Comparison of ENCODE assay signal across 29 cellular contexts in genomic region chr5:30659417-30659816, GRCh38.
"Had no signal": no experiment of that assay in that cellular context is flagged by ENCODE, and none has a peak within 500 bp of the region (broad histone marks: within the 10 kb centered on the region; RNA-seq: fewer than 3 reads in every experiment).

No MANE protein-coding gene starts in this region.

- H3K4me1 ChIP-seq: stomach, suprapubic skin, testis, thyroid gland, tibial artery, tibial nerve, transverse colon, upper lobe of left lung, upper lobe of right lung, uterus, vagina had no signal

- ATAC-seq: stimulated activated effector memory CD8-positive, alpha-beta T cell treated with anti-CD3 and anti-CD28 coated beads, Interleukin-12 subunit alpha, Interleukin-12 subunit beta, amount 100 ng/mL, for 72 hours; stimulated activated memory B cell treated with anti-CD40 and anti-IgM and Interleukin-4, amounts not matched to agents 10 μg/mL and 1 μg/mL and 100 μg/mL, for 72 hours; stimulated activated naive B cell treated with anti-CD40 and anti-IgM and Interleukin-4, amounts not matched to agents 10 μg/mL and 1 μg/mL and 100 μg/mL, for 72 hours; stimulated activated naive CD8-positive, alpha-beta T cell treated with anti-CD3 and anti-CD28 coated beads, Interleukin-15, amount 100 ng/mL, for 72 hours; stimulated activated naive CD8-positive, alpha-beta T cell treated with anti-CD3 and anti-CD28 coated beads, Interleukin-15, Interleukin-2, amounts not matched to agents 100 U/mL and 50 U/mL, for 24 hours; upper lobe of right lung had no signal

- H3K36me3 Mint-ChIP-seq: stimulated activated effector memory CD8-positive, alpha-beta T cell treated with anti-CD3 and anti-CD28 coated beads, Interleukin-12 subunit alpha, Interleukin-12 subunit beta, amount 100 ng/mL, for 72 hours; stimulated activated memory B cell treated with anti-CD40 and anti-IgM and Interleukin-4, amounts not matched to agents 10 μg/mL and 1 μg/mL and 100 μg/mL, for 72 hours; stimulated activated naive B cell treated with anti-CD40 and anti-IgM and Interleukin-4, amounts not matched to agents 10 μg/mL and 1 μg/mL and 100 μg/mL, for 72 hours; type B pancreatic cell had no signal

- H3K9me3 ChIP-seq: stomach, suprapubic skin, testis, thoracic aorta, thyroid gland, tibial artery, tibial nerve, upper lobe of left lung, upper lobe of right lung, uterus, vagina had no signal

- FAIRE-seq: urothelium cell line had no signal

- H3K27ac Mint-ChIP-seq: stimulated activated effector memory CD8-positive, alpha-beta T cell treated with anti-CD3 and anti-CD28 coated beads, Interleukin-12 subunit alpha, Interleukin-12 subunit beta, amount 100 ng/mL, for 72 hours; stimulated activated memory B cell treated with anti-CD40 and anti-IgM and Interleukin-4, amounts not matched to agents 10 μg/mL and 1 μg/mL and 100 μg/mL, for 72 hours; stimulated activated naive B cell treated with anti-CD40 and anti-IgM and Interleukin-4, amounts not matched to agents 10 μg/mL and 1 μg/mL and 100 μg/mL, for 72 hours; stimulated activated naive CD8-positive, alpha-beta T cell treated with anti-CD3 and anti-CD28 coated beads, Interleukin-15, amount 100 ng/mL, for 72 hours; stimulated activated naive CD8-positive, alpha-beta T cell treated with anti-CD3 and anti-CD28 coated beads, Interleukin-15, Interleukin-2, amounts not matched to agents 100 ng/mL and 50 ng/mL, for 24 hours; type B pancreatic cell had no signal

- H3K27me3 Mint-ChIP-seq: stimulated activated memory B cell treated with anti-CD40 and anti-IgM and Interleukin-4, amounts not matched to agents 10 μg/mL and 1 μg/mL and 100 μg/mL, for 72 hours; stimulated activated naive B cell treated with anti-CD40 and anti-IgM and Interleukin-4, amounts not matched to agents 10 μg/mL and 1 μg/mL and 100 μg/mL, for 72 hours; stimulated activated naive CD8-positive, alpha-beta T cell treated with anti-CD3 and anti-CD28 coated beads, Interleukin-15, amount 100 ng/mL, for 72 hours; stimulated activated naive CD8-positive, alpha-beta T cell treated with anti-CD3 and anti-CD28 coated beads, Interleukin-15, Interleukin-2, amounts not matched to agents 100 ng/mL and 50 ng/mL, for 24 hours had no signal

- H3K27ac ChIP-seq: stomach, suprapubic skin, testis, thoracic aorta, thyroid gland, tibial artery, tibial nerve, transverse colon, upper lobe of left lung, upper lobe of right lung, uterus, vagina had no signal

- H3K4me1 Mint-ChIP-seq: stimulated activated effector memory CD8-positive, alpha-beta T cell treated with anti-CD3 and anti-CD28 coated beads, Interleukin-12 subunit alpha, Interleukin-12 subunit beta, amount 100 ng/mL, for 72 hours; stimulated activated memory B cell treated with anti-CD40 and anti-IgM and Interleukin-4, amounts not matched to agents 10 μg/mL and 1 μg/mL and 100 μg/mL, for 72 hours; stimulated activated naive B cell treated with anti-CD40 and anti-IgM and Interleukin-4, amounts not matched to agents 10 μg/mL and 1 μg/mL and 100 μg/mL, for 72 hours; stimulated activated naive CD8-positive, alpha-beta T cell treated with anti-CD3 and anti-CD28 coated beads, Interleukin-15, amount 100 ng/mL, for 72 hours had no signal

- H3K36me3 ChIP-seq: stomach, suprapubic skin, thoracic aorta, thyroid gland, tibial artery, tibial nerve, transverse colon, upper lobe of left lung, upper lobe of right lung, uterus, vagina had no signal

- DNase-seq: stimulated activated CD4-positive, alpha-beta T cell treated with anti-CD3 and anti-CD28 coated beads, Interleukin-2, amount 100 ng/mL, for 48 hours; stimulated activated CD4-positive, alpha-beta T cell treated with anti-CD3 and anti-CD28 coated beads, Interleukin-4, amount 100 ng/mL, for 1 hour; stimulated activated CD4-positive, alpha-beta T cell treated with anti-CD3 and anti-CD28 coated beads, Interleukin-4, amount 100 ng/mL, for 24 hours; stimulated activated CD4-positive, alpha-beta T cell treated with anti-CD3 and anti-CD28 coated beads, Interleukin-4, amount 100 ng/mL, for 4 hours; stimulated activated CD8-positive, alpha-beta memory T cell treated with anti-CD3 and anti-CD28 coated beads, Interleukin-4, amount 100 ng/mL, for 48 hours; stimulated activated naive B cell treated with anti-CD40 and anti-IgM and Interleukin-4, amounts not matched to agents 10 μg/mL and 1 μg/mL and 100 μg/mL, for 72 hours; stimulated activated naive CD4-positive, alpha-beta T cell; stimulated activated naive CD4-positive, alpha-beta T cell treated with Interleukin-2 at 50 U/mL for 16 hours; stimulated activated naive CD8-positive, alpha-beta T cell treated with anti-CD3 and anti-CD28 coated beads, Interleukin-15, amount 100 ng/mL, for 72 hours; stimulated activated naive CD8-positive, alpha-beta T cell treated with anti-CD3 and anti-CD28 coated beads, Interleukin-15, Interleukin-2, amounts not matched to agents 100 U/mL and 50 U/mL, for 24 hours; stomach; substantia nigra; testis; thyroid gland; tibial artery; transverse colon; trophoblast cell; upper lobe of left lung; upper lobe of right lung; uterus had no signal

- H3K27me3 ChIP-seq: stomach, suprapubic skin, testis, thyroid gland, tibial artery, tibial nerve, transverse colon, upper lobe of left lung, upper lobe of right lung, uterus, vagina had no signal

- H3K4me3 ChIP-seq: stomach, suprapubic skin, testis, thoracic aorta, thyroid gland, tibial artery, tibial nerve, transverse colon, upper lobe of left lung, upper lobe of right lung, uterus, vagina had no signal

- H3K4me3 Mint-ChIP-seq: stimulated activated effector memory CD8-positive, alpha-beta T cell treated with anti-CD3 and anti-CD28 coated beads, Interleukin-12 subunit alpha, Interleukin-12 subunit beta, amount 100 ng/mL, for 72 hours; stimulated activated memory B cell treated with anti-CD40 and anti-IgM and Interleukin-4, amounts not matched to agents 10 μg/mL and 1 μg/mL and 100 μg/mL, for 72 hours; stimulated activated naive B cell treated with anti-CD40 and anti-IgM and Interleukin-4, amounts not matched to agents 10 μg/mL and 1 μg/mL and 100 μg/mL, for 72 hours; stimulated activated naive CD8-positive, alpha-beta T cell treated with anti-CD3 and anti-CD28 coated beads, Interleukin-15, amount 100 ng/mL, for 72 hours; stimulated activated naive CD8-positive, alpha-beta T cell treated with anti-CD3 and anti-CD28 coated beads, Interleukin-15, Interleukin-2, amounts not matched to agents 100 ng/mL and 50 ng/mL, for 24 hours; type B pancreatic cell had no signal
